9 cellular contexts compared by ENCODE assay signal in genomic region chr3:184716652-184717607, GRCh38. TPM values are rescaled to one million over a fixed set of nuclear protein-coding genes. Genes with fewer than 3 reads are reported as not detected.
DNase-seq lines count a peak whose midpoint lies in the region; ATAC-seq, FAIRE-seq and TF ChIP-seq lines count a peak whose summit lies in the region.
"Had no signal": no experiment of that assay in that cellular context is flagged by ENCODE, and none has a peak within 500 bp of the region (broad histone marks: within the 10 kb centered on the region; RNA-seq: fewer than 3 reads in every experiment).

No MANE protein-coding gene starts in this region.

- H3K9ac ChIP-seq in liver (ENCODE audit: low read depth in 1 of 2, low read length in 2 of 2): no peak overlapping the region
- H3K9ac ChIP-seq: parathyroid adenoma had no signal

- WGBS in liver: 84% methylated on average over 24 of the region's 24 CpGs

- peaks cover 0 to 7% (median 6%) of the 10 kb centered on the region in 4 donors for H3K4me1 ChIP-seq in liver (ENCODE audit: control insufficient read depth in 4 of 4, insufficient read depth in 4 of 4, low read length in 3 of 4)
- H3K4me1 ChIP-seq: parathyroid adenoma had no signal

- H3K9me3 ChIP-seq in liver (ENCODE audit: control insufficient read depth in 4 of 4, low read length in 3 of 4): no peaks in the 10 kb centered on the region

- TF ChIP-seq RAD21 in liver (IDR thresholded peaks at IDR 0.05): no peak

- H3K4me3 ChIP-seq in liver (ENCODE audit: low read depth in 1 of 3, low read length in 3 of 3): no peak overlapping the region

- ATAC-seq in HG03175 (IDR thresholded peaks at IDR 0.05; ENCODE audit: unreplicated experiment) (no peak), GM19463 (IDR thresholded peaks at IDR 0.05; ENCODE audit: unreplicated experiment) (no peak)

- H3K27me3 ChIP-seq in liver (ENCODE audit: control insufficient read depth in 4 of 4, insufficient read depth in 4 of 4, low read length in 3 of 4): no peaks in the 10 kb centered on the region

- TF ChIP-seq CTCF in liver (IDR thresholded peaks at IDR 0.05; ENCODE audit: low read depth, low read length, missing input control): no peak

- DNase-seq in activated CD8-positive, alpha-beta memory T cell treated with anti-CD3 and anti-CD28 coated beads for 24 hours: peak; percentile 43
- no peak for DNase-seq in activated CD8-positive, alpha-beta memory T cell treated with anti-CD3 and anti-CD28 coated beads, Interleukin-2, amount 50 U/mL, for 4 hours
- peak in 48 of 58 donors; percentile 15 to 89 (median 54) for DNase-seq in anterior cingulate cortex (lab: John Stamatoyannopoulos, UW)
- DNase-seq in urothelium cell line (ENCODE audit: low spot score): peak; percentile 78
- no peak for DNase-seq in DMS114 treated with DMSO at 0.1 percent for 48 hours (lab: John Stamatoyannopoulos, UW; ENCODE audit: unreplicated experiment)

- peak overlapping the region; percentile 23 to 43 for H3K27ac ChIP-seq in liver (ENCODE audit: low read depth in 1 of 2, low read length in 2 of 2)
- H3K27ac ChIP-seq: parathyroid adenoma had no signal

- FAIRE-seq in urothelium cell line (lab: Jason Lieb, UNC): no peak

- peaks cover 0 to 1% (median 0%) of the 10 kb centered on the region in 4 donors for H3K36me3 ChIP-seq in liver (ENCODE audit: control insufficient read depth in 4 of 4, insufficient read depth in 3 of 4, low read depth in 1 of 4, low read length in 3 of 4)

TF ChIP-seq in liver, 16 proteins besides CTCF, POLR2A, EP300 and RAD21:
- TF ChIP-seq RXRA (IDR thresholded peaks at IDR 0.05) (no peak), YY1 (IDR thresholded peaks at IDR 0.05) (no peak), FOXA1 (IDR thresholded peaks at IDR 0.05) (no peak), REST (IDR thresholded peaks at IDR 0.05) (no peak), FOXA2 (IDR thresholded peaks at IDR 0.05) (no peak), JUND (IDR thresholded peaks at IDR 0.05) (no peak), ZBTB33 (IDR thresholded peaks at IDR 0.05) (no peak), EGR1 (IDR thresholded peaks at IDR 0.05; ENCODE audit: low read depth in 2 of 2) (no peak), HNF4A (conservative IDR thresholded peaks at IDR 0.05) (no peak), MAX (IDR thresholded peaks at IDR 0.05) (no peak), ATF3 (IDR thresholded peaks at IDR 0.05) (no peak), NR2F2 (IDR thresholded peaks at IDR 0.05) (no peak), TAF1 (conservative IDR thresholded peaks at IDR 0.05) (no peak), GABPA (IDR thresholded peaks at IDR 0.05 in 1 of 2, conservative IDR thresholded peaks at IDR 0.05 in 1 of 2) (no peak), HNF4G (IDR thresholded peaks at IDR 0.05) (no peak), SP1 (IDR thresholded peaks at IDR 0.05) (no peak)

RNA-seq across cellular contexts. Expression of gene MAGEF1, which starts 5.1 kb away (rescaled TPM):
- total RNA-seq in liver: 10 to 100 TPM; 13.9 to 14.7 TPM
- polyA plus RNA-seq in liver: 10 to 100 TPM; 12.9 to 15.5 TPM

Comparison
In these comparisons a context has a peak if more than half of its experiments do, and no peak if none do; other contexts are left out.
1. DNase-seq: peak in activated CD8-positive, alpha-beta memory T cell treated with anti-CD3 and anti-CD28 coated beads for 24 hours (single experiment), anterior cingulate cortex (48 of 58) and urothelium cell line (single experiment); none in activated CD8-positive, alpha-beta memory T cell treated with anti-CD3 and anti-CD28 coated beads, Interleukin-2, amount 50 U/mL, for 4 hours (single experiment) and DMS114 treated with DMSO at 0.1 percent for 48 hours (single experiment).